In the genomic region with DNA sequence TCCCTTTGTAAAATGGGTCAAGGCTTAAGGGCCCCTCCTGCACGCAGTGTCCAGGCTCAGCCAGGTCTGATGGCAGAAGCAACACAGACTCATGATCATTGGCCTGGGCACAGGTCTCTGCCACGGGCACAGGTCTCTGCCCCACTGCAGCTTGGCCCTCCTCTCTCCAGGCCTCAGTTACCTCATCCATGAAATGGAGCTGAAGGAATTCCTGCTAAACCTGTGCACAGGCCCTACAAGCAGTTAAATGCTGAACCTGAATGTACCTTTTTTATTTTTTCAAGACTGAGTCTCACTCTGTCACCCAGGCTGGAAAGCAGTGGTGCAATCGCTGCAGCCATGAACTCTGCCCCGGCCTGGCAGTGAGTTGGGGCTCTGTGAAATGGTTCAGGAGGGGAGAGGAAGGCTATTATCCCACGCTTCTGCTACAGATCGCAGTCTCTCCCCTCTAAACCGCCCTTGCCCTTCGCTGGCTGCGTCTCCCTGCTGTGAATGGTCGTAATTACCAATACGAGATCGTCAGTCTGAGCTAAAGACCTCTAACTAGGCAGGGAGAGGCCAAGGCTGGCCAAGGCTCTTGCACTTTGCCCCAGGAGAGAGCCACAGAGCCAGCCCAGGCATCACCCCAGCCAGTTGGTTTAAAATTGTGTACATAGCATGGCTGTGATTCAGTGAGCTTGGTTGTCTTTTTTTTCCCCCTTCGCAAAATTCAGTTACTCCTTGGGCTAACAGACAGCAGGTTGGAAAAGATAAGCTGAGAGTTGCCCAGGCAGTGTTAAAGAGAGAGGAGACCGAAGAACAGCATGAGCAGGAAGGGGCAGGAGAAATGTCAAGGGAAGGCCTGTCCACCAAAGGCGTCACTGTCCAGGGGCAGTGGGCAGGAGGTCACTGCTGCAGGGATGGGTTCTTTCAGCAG, we compare ENCODE assay signal across 1 cellular context.
TF ChIP-seq lines count a peak whose summit lies in the region.

No MANE protein-coding gene starts in this region.

TF ChIP-seq in GM12878, 131 proteins besides CTCF, POLR2A, EP300 and RAD21 (continued from another document):
- TF ChIP-seq, protein P1, sequence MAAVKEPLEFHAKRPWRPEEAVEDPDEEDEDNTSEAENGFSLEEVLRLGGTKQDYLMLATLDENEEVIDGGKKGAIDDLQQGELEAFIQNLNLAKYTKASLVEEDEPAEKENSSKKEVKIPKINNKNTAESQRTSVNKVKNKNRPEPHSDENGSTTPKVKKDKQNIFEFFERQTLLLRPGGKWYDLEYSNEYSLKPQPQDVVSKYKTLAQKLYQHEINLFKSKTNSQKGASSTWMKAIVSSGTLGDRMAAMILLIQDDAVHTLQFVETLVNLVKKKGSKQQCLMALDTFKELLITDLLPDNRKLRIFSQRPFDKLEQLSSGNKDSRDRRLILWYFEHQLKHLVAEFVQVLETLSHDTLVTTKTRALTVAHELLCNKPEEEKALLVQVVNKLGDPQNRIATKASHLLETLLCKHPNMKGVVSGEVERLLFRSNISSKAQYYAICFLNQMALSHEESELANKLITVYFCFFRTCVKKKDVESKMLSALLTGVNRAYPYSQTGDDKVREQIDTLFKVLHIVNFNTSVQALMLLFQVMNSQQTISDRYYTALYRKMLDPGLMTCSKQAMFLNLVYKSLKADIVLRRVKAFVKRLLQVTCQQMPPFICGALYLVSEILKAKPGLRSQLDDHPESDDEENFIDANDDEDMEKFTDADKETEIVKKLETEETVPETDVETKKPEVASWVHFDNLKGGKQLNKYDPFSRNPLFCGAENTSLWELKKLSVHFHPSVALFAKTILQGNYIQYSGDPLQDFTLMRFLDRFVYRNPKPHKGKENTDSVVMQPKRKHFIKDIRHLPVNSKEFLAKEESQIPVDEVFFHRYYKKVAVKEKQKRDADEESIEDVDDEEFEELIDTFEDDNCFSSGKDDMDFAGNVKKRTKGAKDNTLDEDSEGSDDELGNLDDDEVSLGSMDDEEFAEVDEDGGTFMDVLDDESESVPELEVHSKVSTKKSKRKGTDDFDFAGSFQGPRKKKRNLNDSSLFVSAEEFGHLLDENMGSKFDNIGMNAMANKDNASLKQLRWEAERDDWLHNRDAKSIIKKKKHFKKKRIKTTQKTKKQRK (IDR thresholded peaks at IDR 0.05; ENCODE audit: low read depth, low read length): no peak
- TF ChIP-seq, protein P2, sequence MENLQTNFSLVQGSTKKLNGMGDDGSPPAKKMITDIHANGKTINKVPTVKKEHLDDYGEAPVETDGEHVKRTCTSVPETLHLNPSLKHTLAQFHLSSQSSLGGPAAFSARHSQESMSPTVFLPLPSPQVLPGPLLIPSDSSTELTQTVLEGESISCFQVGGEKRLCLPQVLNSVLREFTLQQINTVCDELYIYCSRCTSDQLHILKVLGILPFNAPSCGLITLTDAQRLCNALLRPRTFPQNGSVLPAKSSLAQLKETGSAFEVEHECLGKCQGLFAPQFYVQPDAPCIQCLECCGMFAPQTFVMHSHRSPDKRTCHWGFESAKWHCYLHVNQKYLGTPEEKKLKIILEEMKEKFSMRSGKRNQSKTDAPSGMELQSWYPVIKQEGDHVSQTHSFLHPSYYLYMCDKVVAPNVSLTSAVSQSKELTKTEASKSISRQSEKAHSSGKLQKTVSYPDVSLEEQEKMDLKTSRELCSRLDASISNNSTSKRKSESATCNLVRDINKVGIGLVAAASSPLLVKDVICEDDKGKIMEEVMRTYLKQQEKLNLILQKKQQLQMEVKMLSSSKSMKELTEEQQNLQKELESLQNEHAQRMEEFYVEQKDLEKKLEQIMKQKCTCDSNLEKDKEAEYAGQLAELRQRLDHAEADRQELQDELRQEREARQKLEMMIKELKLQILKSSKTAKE (IDR thresholded peaks at IDR 0.05; ENCODE audit: low read depth, poor library complexity, severe bottlenecking): no peak
- TF ChIP-seq ZZZ3 (IDR thresholded peaks at IDR 0.05; ENCODE audit: control insufficient read depth, insufficient read length, low read depth) (no peak), RCOR1 (conservative IDR thresholded peaks at IDR 0.05; ENCODE audit: low read depth, low read length) (no peak), MXI1 (IDR thresholded peaks at IDR 0.05; ENCODE audit: low read depth, low read length) (no peak), CREB1 (IDR thresholded peaks at IDR 0.05; ENCODE audit: low read depth) (no peak), JUNB (IDR thresholded peaks at IDR 0.05) (no peak), BMI1 (IDR thresholded peaks at IDR 0.05; ENCODE audit: borderline replicate concordance) (no peak), ATF7 (IDR thresholded peaks at IDR 0.05; ENCODE audit: low read depth) (no peak), BACH1 (IDR thresholded peaks at IDR 0.05; ENCODE audit: borderline replicate concordance) (no peak), TAF1 (IDR thresholded peaks at IDR 0.05; ENCODE audit: borderline replicate concordance, low read depth, low read length) (no peak), TCF3 (IDR thresholded peaks at IDR 0.05; ENCODE audit: borderline replicate concordance, insufficient read depth, low read depth, low read length) (no peak), SUZ12 (IDR thresholded peaks at IDR 0.05; ENCODE audit: unreplicated experiment) (no peak), ASH2L (IDR thresholded peaks at IDR 0.05; ENCODE audit: borderline replicate concordance, low read depth) (no peak)
- TF ChIP-seq, protein P3, sequence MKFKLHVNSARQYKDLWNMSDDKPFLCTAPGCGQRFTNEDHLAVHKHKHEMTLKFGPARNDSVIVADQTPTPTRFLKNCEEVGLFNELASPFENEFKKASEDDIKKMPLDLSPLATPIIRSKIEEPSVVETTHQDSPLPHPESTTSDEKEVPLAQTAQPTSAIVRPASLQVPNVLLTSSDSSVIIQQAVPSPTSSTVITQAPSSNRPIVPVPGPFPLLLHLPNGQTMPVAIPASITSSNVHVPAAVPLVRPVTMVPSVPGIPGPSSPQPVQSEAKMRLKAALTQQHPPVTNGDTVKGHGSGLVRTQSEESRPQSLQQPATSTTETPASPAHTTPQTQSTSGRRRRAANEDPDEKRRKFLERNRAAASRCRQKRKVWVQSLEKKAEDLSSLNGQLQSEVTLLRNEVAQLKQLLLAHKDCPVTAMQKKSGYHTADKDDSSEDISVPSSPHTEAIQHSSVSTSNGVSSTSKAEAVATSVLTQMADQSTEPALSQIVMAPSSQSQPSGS (IDR thresholded peaks at IDR 0.05; ENCODE audit: low read length): no peak
- TF ChIP-seq, protein P4, sequence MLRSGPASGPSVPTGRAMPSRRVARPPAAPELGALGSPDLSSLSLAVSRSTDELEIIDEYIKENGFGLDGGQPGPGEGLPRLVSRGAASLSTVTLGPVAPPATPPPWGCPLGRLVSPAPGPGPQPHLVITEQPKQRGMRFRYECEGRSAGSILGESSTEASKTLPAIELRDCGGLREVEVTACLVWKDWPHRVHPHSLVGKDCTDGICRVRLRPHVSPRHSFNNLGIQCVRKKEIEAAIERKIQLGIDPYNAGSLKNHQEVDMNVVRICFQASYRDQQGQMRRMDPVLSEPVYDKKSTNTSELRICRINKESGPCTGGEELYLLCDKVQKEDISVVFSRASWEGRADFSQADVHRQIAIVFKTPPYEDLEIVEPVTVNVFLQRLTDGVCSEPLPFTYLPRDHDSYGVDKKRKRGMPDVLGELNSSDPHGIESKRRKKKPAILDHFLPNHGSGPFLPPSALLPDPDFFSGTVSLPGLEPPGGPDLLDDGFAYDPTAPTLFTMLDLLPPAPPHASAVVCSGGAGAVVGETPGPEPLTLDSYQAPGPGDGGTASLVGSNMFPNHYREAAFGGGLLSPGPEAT (IDR thresholded peaks at IDR 0.05; ENCODE audit: low read depth): no peak
- TF ChIP-seq, protein P5, sequence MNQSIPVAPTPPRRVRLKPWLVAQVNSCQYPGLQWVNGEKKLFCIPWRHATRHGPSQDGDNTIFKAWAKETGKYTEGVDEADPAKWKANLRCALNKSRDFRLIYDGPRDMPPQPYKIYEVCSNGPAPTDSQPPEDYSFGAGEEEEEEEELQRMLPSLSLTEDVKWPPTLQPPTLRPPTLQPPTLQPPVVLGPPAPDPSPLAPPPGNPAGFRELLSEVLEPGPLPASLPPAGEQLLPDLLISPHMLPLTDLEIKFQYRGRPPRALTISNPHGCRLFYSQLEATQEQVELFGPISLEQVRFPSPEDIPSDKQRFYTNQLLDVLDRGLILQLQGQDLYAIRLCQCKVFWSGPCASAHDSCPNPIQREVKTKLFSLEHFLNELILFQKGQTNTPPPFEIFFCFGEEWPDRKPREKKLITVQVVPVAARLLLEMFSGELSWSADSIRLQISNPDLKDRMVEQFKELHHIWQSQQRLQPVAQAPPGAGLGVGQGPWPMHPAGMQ (IDR thresholded peaks at IDR 0.05; ENCODE audit: borderline replicate concordance): no peak
- TF ChIP-seq, protein P6, sequence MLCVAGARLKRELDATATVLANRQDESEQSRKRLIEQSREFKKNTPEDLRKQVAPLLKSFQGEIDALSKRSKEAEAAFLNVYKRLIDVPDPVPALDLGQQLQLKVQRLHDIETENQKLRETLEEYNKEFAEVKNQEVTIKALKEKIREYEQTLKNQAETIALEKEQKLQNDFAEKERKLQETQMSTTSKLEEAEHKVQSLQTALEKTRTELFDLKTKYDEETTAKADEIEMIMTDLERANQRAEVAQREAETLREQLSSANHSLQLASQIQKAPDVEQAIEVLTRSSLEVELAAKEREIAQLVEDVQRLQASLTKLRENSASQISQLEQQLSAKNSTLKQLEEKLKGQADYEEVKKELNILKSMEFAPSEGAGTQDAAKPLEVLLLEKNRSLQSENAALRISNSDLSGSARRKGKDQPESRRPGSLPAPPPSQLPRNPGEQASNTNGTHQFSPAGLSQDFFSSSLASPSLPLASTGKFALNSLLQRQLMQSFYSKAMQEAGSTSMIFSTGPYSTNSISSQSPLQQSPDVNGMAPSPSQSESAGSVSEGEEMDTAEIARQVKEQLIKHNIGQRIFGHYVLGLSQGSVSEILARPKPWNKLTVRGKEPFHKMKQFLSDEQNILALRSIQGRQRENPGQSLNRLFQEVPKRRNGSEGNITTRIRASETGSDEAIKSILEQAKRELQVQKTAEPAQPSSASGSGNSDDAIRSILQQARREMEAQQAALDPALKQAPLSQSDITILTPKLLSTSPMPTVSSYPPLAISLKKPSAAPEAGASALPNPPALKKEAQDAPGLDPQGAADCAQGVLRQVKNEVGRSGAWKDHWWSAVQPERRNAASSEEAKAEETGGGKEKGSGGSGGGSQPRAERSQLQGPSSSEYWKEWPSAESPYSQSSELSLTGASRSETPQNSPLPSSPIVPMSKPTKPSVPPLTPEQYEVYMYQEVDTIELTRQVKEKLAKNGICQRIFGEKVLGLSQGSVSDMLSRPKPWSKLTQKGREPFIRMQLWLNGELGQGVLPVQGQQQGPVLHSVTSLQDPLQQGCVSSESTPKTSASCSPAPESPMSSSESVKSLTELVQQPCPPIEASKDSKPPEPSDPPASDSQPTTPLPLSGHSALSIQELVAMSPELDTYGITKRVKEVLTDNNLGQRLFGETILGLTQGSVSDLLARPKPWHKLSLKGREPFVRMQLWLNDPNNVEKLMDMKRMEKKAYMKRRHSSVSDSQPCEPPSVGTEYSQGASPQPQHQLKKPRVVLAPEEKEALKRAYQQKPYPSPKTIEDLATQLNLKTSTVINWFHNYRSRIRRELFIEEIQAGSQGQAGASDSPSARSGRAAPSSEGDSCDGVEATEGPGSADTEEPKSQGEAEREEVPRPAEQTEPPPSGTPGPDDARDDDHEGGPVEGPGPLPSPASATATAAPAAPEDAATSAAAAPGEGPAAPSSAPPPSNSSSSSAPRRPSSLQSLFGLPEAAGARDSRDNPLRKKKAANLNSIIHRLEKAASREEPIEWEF (IDR thresholded peaks at IDR 0.05; ENCODE audit: insufficient replicate concordance, low read depth, low read length): no peak
- TF ChIP-seq, protein P7, sequence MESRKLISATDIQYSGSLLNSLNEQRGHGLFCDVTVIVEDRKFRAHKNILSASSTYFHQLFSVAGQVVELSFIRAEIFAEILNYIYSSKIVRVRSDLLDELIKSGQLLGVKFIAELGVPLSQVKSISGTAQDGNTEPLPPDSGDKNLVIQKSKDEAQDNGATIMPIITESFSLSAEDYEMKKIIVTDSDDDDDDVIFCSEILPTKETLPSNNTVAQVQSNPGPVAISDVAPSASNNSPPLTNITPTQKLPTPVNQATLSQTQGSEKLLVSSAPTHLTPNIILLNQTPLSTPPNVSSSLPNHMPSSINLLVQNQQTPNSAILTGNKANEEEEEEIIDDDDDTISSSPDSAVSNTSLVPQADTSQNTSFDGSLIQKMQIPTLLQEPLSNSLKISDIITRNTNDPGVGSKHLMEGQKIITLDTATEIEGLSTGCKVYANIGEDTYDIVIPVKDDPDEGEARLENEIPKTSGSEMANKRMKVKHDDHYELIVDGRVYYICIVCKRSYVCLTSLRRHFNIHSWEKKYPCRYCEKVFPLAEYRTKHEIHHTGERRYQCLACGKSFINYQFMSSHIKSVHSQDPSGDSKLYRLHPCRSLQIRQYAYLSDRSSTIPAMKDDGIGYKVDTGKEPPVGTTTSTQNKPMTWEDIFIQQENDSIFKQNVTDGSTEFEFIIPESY (IDR thresholded peaks at IDR 0.05): no peak
